ENCODE assay signal across 28 cellular contexts in the genomic region with DNA sequence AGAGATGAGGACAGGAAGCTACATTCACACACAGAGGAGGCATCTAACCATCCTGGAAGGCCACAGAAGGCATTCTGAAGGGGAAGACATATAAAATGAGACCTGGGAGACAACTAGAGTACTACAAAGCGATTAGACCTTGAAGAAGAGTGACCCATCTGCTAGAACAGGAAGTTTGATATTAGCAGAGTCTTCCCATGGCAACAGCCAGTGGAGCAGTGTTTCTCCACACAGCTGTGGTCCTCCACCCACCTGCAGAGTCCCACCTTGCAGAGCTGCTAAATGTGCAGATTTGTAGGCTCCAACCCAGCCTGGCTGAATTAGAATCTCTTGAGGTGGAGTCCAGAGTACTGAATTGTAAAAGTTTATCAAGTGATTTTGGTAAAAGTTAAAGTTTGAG.
"Had no signal": no experiment of that assay in that cellular context is flagged by ENCODE, and none has a peak within 500 bp of the region (broad histone marks: within the 10 kb centered on the region; RNA-seq: fewer than 3 reads in every experiment).

No MANE protein-coding gene starts in this region.

- DNase-seq: activated CD4-positive, alpha-beta memory T cell treated with anti-CD3 and anti-CD28 coated beads, Interleukin-2, amount 10 ng/mL, durations not matched to agents 7 days and 5 days; activated CD4-positive, alpha-beta T cell treated with anti-CD3 and anti-CD28 coated beads, Interleukin-2, amount 10 ng/mL, durations not matched to agents 7 days and 5 days; activated naive CD4-positive, alpha-beta T cell; activated T-cell treated with anti-CD3 and anti-CD28 coated beads, Interleukin-2, amount 50 U/mL, for 48 hours; endodermal cell; foreskin fibroblast; heart left ventricle; midbrain; naive thymus-derived CD8-positive, alpha-beta T cell; nucleus accumbens; pancreas; retina; stimulated activated CD4-positive, alpha-beta T cell treated with anti-CD3 and anti-CD28 coated beads, Interleukin-4, amount 100 ng/mL, for 24 hours; stimulated activated CD8-positive, alpha-beta memory T cell treated with anti-CD3 and anti-CD28 coated beads, Interleukin-4, amount 100 ng/mL, for 48 hours; stimulated activated naive CD4-positive, alpha-beta T cell treated with Interleukin-2 at 50 U/mL for 16 hours had no signal

- H3K36me3 ChIP-seq: breast epithelium, heart left ventricle, pancreas, prostate gland, tibial nerve had no signal

- H3K9me3 ChIP-seq: breast epithelium, pancreas, prostate gland had no signal

- H3K27ac ChIP-seq: breast epithelium, heart left ventricle, pancreas, prostate gland, skin epidermis, tibial nerve, VCaP had no signal

- H3K27ac Mint-ChIP-seq: activated CD4-positive, alpha-beta memory T cell treated with anti-CD3 and anti-CD28 coated beads, Interleukin-2, amount 10 ng/mL, durations not matched to agents 7 days and 5 days; activated CD4-positive, alpha-beta T cell treated with anti-CD3 and anti-CD28 coated beads, Interleukin-2, amount 10 ng/mL, durations not matched to agents 7 days and 5 days; activated naive CD4-positive, alpha-beta T cell treated with anti-CD3 and anti-CD28 coated beads, Interleukin-2, amount 50 U/mL, for 72 hours; activated T-helper 2 cell treated with anti-CD3 and anti-CD28 coated beads, Interferon-gamma antibody, Interleukin-2, Interleukin-4, amounts not matched to agents 10 μg/mL and 5 μg/mL and 100 μg/mL, durations not matched to agents 14 hours and 24 hours and 36 hours; dendritic cell treated with granulocyte-macrophage colony-stimulating factor and Interleukin-4, amounts not matched to agents 40 ng/mL and 50 ng/mL, for 4 days; endodermal cell; naive thymus-derived CD8-positive, alpha-beta T cell had no signal

- H3K9me3 Mint-ChIP-seq: activated CD4-positive, alpha-beta memory T cell treated with anti-CD3 and anti-CD28 coated beads, Interleukin-2, amount 10 ng/mL, durations not matched to agents 7 days and 5 days; activated CD4-positive, alpha-beta T cell treated with anti-CD3 and anti-CD28 coated beads, Interleukin-2, amount 10 ng/mL, durations not matched to agents 7 days and 5 days; activated T-helper 2 cell treated with anti-CD3 and anti-CD28 coated beads, Interferon-gamma antibody, Interleukin-2, Interleukin-4, amounts not matched to agents 10 μg/mL and 5 μg/mL and 100 μg/mL, durations not matched to agents 14 hours and 24 hours and 36 hours had no signal

- H3K27me3 ChIP-seq: breast epithelium, heart left ventricle, pancreas, tibial nerve had no signal

- H3K27me3 Mint-ChIP-seq: activated CD4-positive, alpha-beta memory T cell treated with anti-CD3 and anti-CD28 coated beads, Interleukin-2, amount 10 ng/mL, durations not matched to agents 7 days and 5 days; activated CD4-positive, alpha-beta T cell treated with anti-CD3 and anti-CD28 coated beads, Interleukin-2, amount 10 ng/mL, durations not matched to agents 7 days and 5 days; central memory CD8-positive, alpha-beta T cell; dendritic cell treated with granulocyte-macrophage colony-stimulating factor and Interleukin-4, amounts not matched to agents 40 ng/mL and 50 ng/mL, for 4 days had no signal

- ATAC-seq: activated CD4-positive, CD25-positive, alpha-beta regulatory T cell treated with anti-CD3 and anti-CD28 coated beads, Interleukin-2, amount 50 U/mL, for 24 hours; activated naive CD4-positive, alpha-beta T cell treated with anti-CD3 and anti-CD28 coated beads, Interleukin-2, amount 50 U/mL, for 72 hours; esophagus mucosa; heart left ventricle; naive thymus-derived CD8-positive, alpha-beta T cell; pancreas; sciatic nerve had no signal

- H3K4me3 ChIP-seq: breast epithelium, heart left ventricle, pancreas, prostate gland, skin epidermis, tibial nerve had no signal

- H3K4me1 ChIP-seq: breast epithelium, heart left ventricle, pancreas, prostate gland, tibial nerve had no signal

- H3K4me3 Mint-ChIP-seq: activated CD4-positive, alpha-beta memory T cell treated with anti-CD3 and anti-CD28 coated beads, Interleukin-2, amount 10 ng/mL, durations not matched to agents 7 days and 5 days; activated CD4-positive, alpha-beta T cell treated with anti-CD3 and anti-CD28 coated beads, Interleukin-2, amount 10 ng/mL, durations not matched to agents 7 days and 5 days; central memory CD8-positive, alpha-beta T cell; dendritic cell treated with granulocyte-macrophage colony-stimulating factor and Interleukin-4, amounts not matched to agents 40 ng/mL and 50 ng/mL, for 4 days; endodermal cell; naive thymus-derived CD8-positive, alpha-beta T cell; neural crest cell had no signal

- H3K4me1 Mint-ChIP-seq: activated CD4-positive, alpha-beta memory T cell treated with anti-CD3 and anti-CD28 coated beads, Interleukin-2, amount 10 ng/mL, durations not matched to agents 7 days and 5 days; activated CD4-positive, alpha-beta T cell treated with anti-CD3 and anti-CD28 coated beads, Interleukin-2, amount 10 ng/mL, durations not matched to agents 7 days and 5 days; central memory CD8-positive, alpha-beta T cell; endodermal cell; neural crest cell had no signal
